ENCODE assay signal across 23 cellular contexts in the genomic region with DNA sequence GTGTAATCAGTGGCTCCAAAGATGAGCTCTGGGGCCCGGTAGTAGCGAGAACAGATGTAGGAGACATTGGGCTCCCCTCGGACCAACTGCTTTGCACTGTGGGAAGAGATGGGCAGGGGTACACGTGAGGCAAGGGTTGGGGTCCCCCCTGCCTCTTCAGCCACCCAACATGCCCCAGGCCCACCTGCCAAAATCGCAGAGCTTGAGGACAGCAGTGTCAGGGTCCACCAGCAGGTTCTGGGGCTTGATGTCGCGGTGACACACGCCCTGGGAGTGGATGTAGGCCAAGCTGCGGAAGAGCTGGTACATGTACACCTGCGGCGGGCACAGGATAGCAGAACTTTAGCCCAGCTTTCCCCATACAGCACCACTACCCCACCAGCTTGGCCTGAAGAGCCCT. TPM values are rescaled to one million over a fixed set of nuclear protein-coding genes. Genes with fewer than 3 reads are reported as not detected.
DNase-seq lines count a peak whose midpoint lies in the region; ATAC-seq, FAIRE-seq and TF ChIP-seq lines count a peak whose summit lies in the region.
"Had no signal": no experiment of that assay in that cellular context is flagged by ENCODE, and none has a peak within 500 bp of the region (broad histone marks: within the 10 kb centered on the region; RNA-seq: fewer than 3 reads in every experiment).

No MANE protein-coding gene starts in this region.

- no peak for TF ChIP-seq RAD21 in K562 (CRISPR knock-in tag; conservative IDR thresholded peaks at IDR 0.05 in 1 of 2, IDR thresholded peaks at IDR 0.05 in 1 of 2)

- no TSS peak for BruUV-seq in K562 (replicated peaks; lab: Mats Ljungman, UMichigan)

- no peak overlapping the region for H3K4me3 Mint-ChIP-seq in activated CD4-positive, alpha-beta T cell treated with anti-CD3 and anti-CD28 coated beads, Interleukin-2, amount 10 ng/mL, durations not matched to agents 7 days and 5 days
- H3K4me3 Mint-ChIP-seq in activated CD4-positive, alpha-beta T cell treated with anti-CD3 and anti-CD28 coated beads for 36 hours: no peak overlapping the region
- H3K4me3 Mint-ChIP-seq: CD4-positive, CD25-positive, alpha-beta regulatory T cell; IgD-negative memory B cell had no signal

- peaks cover 21% of the 10 kb centered on the region for H4K20me1 ChIP-seq in K562 (replicated peaks; ENCODE audit: control insufficient read depth, insufficient read depth, low read length)

- in situ Hi-C loops in K562 (cut with MboI): no loop called here

- H3K27ac Mint-ChIP-seq in activated CD4-positive, alpha-beta T cell treated with anti-CD3 and anti-CD28 coated beads, Interleukin-2, amount 10 ng/mL, durations not matched to agents 7 days and 5 days: peak overlapping the region; percentile 46
- H3K27ac Mint-ChIP-seq in activated CD4-positive, alpha-beta T cell treated with anti-CD3 and anti-CD28 coated beads for 36 hours: no peak overlapping the region
- H3K27ac Mint-ChIP-seq: IgD-negative memory B cell had no signal

- H3K4me1 ChIP-seq in K562 (replicated peaks in 1 of 2; ENCODE audit: control insufficient read depth in 2 of 2, insufficient read depth in 2 of 2, low read length in 2 of 2): peaks cover 9 to 13% of the 10 kb centered on the region in 2 experiments; a peak in 4 of 5 replicates
- peaks cover 0 to 5% of the 10 kb centered on the region in 2 donors for H3K4me1 ChIP-seq in small intestine (ENCODE audit: control insufficient read depth in 2 of 2, insufficient read depth in 1 of 2, low read depth in 1 of 2, low read length in 1 of 2)
- H3K4me1 ChIP-seq: SJSA1 had no signal

- 91% methylated on average over 10 of the region's 11 CpGs for WGBS in K562 (ENCODE audit: insufficient coverage, low coverage, missing lambda C conversion rate)
- 84 to 93% (median 85%) methylated on average over 11 of the region's 11 CpGs for WGBS in small intestine, 3 donors

- H3K9me3 ChIP-seq in K562 (replicated peaks; ENCODE audit: control insufficient read depth, insufficient read depth, low read depth, low read length): no peaks in the 10 kb centered on the region
- no peaks in the 10 kb centered on the region for H3K9me3 ChIP-seq in small intestine (ENCODE audit: control insufficient read depth, low read depth)
- H3K9me3 ChIP-seq: BLaER1, SJSA1 had no signal

- no peak overlapping the region for H2AFZ ChIP-seq in K562 (ENCODE audit: low read depth, low read length)

- no peak overlapping the region for H3K4me2 ChIP-seq in K562 (ENCODE audit: insufficient read depth, low read length)
- H3K4me2 ChIP-seq: BLaER1 had no signal

- POLR2A ChIA-PET in activated CD4-positive, alpha-beta T cell treated with anti-CD3 and anti-CD28 coated beads, Interleukin-2, amount 10 ng/mL, durations not matched to agents 7 days and 5 days (lab: Charles Lee): interaction anchor here (0.6 kb wide), 1 partner anchor 162 kb away, joined by 3 read pairs; no protein-coding TSS in a partner anchor
- POLR2A ChIA-PET in activated CD4-positive, alpha-beta T cell treated with anti-CD3 and anti-CD28 coated beads for 36 hours (lab: Charles Lee): no interaction called here
- POLR2A ChIA-PET in K562 (lab: Yijun Ruan, JAX): interaction anchor here (0.6 to 11.7 kb wide), 7 partner anchors 7 to 101 kb away, joined by 3 to 116 read pairs (median 5); partner anchors contain the start of genes GSK3A and ZNF526

- no peak for TF ChIP-seq EP300 in K562 (IDR thresholded peaks at IDR 0.05; ENCODE audit: low read length)

- no peak for ATAC-seq in activated CD4-positive, alpha-beta T cell treated with anti-CD3 and anti-CD28 coated beads for 36 hours
- ATAC-seq in K562: no peak
- ATAC-seq: PC-3 had no signal

- H3K4me3 ChIP-seq in K562 (no peak overlapping the region), small intestine (ENCODE audit: low read depth in 1 of 2, low read length in 2 of 2) (peak overlapping the region in 1 of 2 donors; percentile 6)
- H3K4me3 ChIP-seq: BLaER1, SJSA1 had no signal

- peaks cover 3% of the 10 kb centered on the region for H3K9me1 ChIP-seq in K562 (ENCODE audit: control insufficient read depth, insufficient read depth, low read length)

- H3K27me3 ChIP-seq in K562 (ENCODE audit: control insufficient read depth in 2 of 2, insufficient read depth in 2 of 2, low read length in 2 of 2) (no peaks in the 10 kb centered on the region), small intestine (ENCODE audit: control insufficient read depth in 2 of 2, insufficient read depth in 2 of 2, low read length in 2 of 2) (no peaks in the 10 kb centered on the region)
- H3K27me3 ChIP-seq: BLaER1, SJSA1 had no signal

- CTCF ChIA-PET in activated CD4-positive, alpha-beta T cell treated with anti-CD3 and anti-CD28 coated beads, Interleukin-2, amount 10 ng/mL, durations not matched to agents 7 days and 5 days (lab: Charles Lee): interaction anchor here (1.1 to 3.1 kb wide), 5 partner anchors 8 to 45 kb away, joined by 3 to 11 read pairs (median 6); partner anchors contain the start of gene GSK3A
- CTCF ChIA-PET in activated CD4-positive, alpha-beta T cell treated with anti-CD3 and anti-CD28 coated beads for 36 hours (lab: Charles Lee): interaction anchor here (0.6 to 2.9 kb wide), 3 partner anchors 8 to 126 kb away, joined by 3 to 8 read pairs (median 3); partner anchors contain the start of gene GSK3A
- CTCF ChIA-PET in K562 (lab: Yijun Ruan, JAX; ENCODE audit: low intra/inter-chr PET ratio): no interaction called here

- H3K27ac ChIP-seq in K562 (ENCODE audit: extremely low read depth, low read depth, low read length) (no peak overlapping the region), small intestine (ENCODE audit: low read depth in 1 of 2, low read length in 1 of 2) (peak overlapping the region; percentile 81 to 90)
- H3K27ac ChIP-seq: 22Rv1, BLaER1, SJSA1 had no signal

- H3K36me3 Mint-ChIP-seq in activated CD4-positive, alpha-beta T cell treated with anti-CD3 and anti-CD28 coated beads, Interleukin-2, amount 10 ng/mL, durations not matched to agents 7 days and 5 days (ENCODE audit: low read depth): peaks cover 65% of the 10 kb centered on the region
- H3K36me3 Mint-ChIP-seq in activated CD4-positive, alpha-beta T cell treated with anti-CD3 and anti-CD28 coated beads for 36 hours (ENCODE audit: low read depth): peaks cover 54% of the 10 kb centered on the region
- H3K36me3 Mint-ChIP-seq: IgD-negative memory B cell had no signal

- H3K36me3 ChIP-seq in K562 (ENCODE audit: control insufficient read depth, insufficient read depth, low read length) (peaks cover 89% of the 10 kb centered on the region), small intestine (ENCODE audit: control insufficient read depth in 2 of 2, insufficient read depth in 2 of 2, low read length in 2 of 2) (peaks cover 21 to 30% of the 10 kb centered on the region in 2 donors)

- H3K4me1 Mint-ChIP-seq in activated CD4-positive, alpha-beta T cell treated with anti-CD3 and anti-CD28 coated beads, Interleukin-2, amount 10 ng/mL, durations not matched to agents 7 days and 5 days: peaks cover 23% of the 10 kb centered on the region
- H3K4me1 Mint-ChIP-seq in activated CD4-positive, alpha-beta T cell treated with anti-CD3 and anti-CD28 coated beads for 36 hours: peaks cover 11% of the 10 kb centered on the region

- TF ChIP-seq CTCF in K562 (IDR thresholded peaks at IDR 0.05 in 2 of 3, conservative IDR thresholded peaks at IDR 0.05 in 1 of 3; ENCODE audit: insufficient read depth in 2 of 3, low read depth in 1 of 3, low read length in 3 of 3): no peak

- H3K79me2 ChIP-seq in K562 (ENCODE audit: control insufficient read depth, insufficient read depth, low read length): peaks cover 21% of the 10 kb centered on the region

- H3K9ac ChIP-seq in K562 (ENCODE audit: insufficient read depth in 1 of 2, low read depth in 2 of 2, low read length in 2 of 2): peak overlapping the region in 1 of 2 experiments; percentile 39; a peak in 1 of 4 replicates
- H3K9ac ChIP-seq: BLaER1 had no signal

- intact Hi-C loops in activated CD4-positive, alpha-beta T cell treated with anti-CD3 and anti-CD28 coated beads for 36 hours (cut with DNase I, micrococcal nuclease): no loop called here
- intact Hi-C loops in K562 (cut with micrococcal nuclease): no loop called here

- FAIRE-seq in K562 (lab: Jason Lieb, UNC) (no peak), small intestine (lab: Jason Lieb, UNC) (no peak)
- FAIRE-seq: D721Med had no signal

- H3K9me3 Mint-ChIP-seq in activated CD4-positive, alpha-beta T cell treated with anti-CD3 and anti-CD28 coated beads, Interleukin-2, amount 10 ng/mL, durations not matched to agents 7 days and 5 days: no peaks in the 10 kb centered on the region
- no peaks in the 10 kb centered on the region for H3K9me3 Mint-ChIP-seq in activated CD4-positive, alpha-beta T cell treated with anti-CD3 and anti-CD28 coated beads for 36 hours (ENCODE audit: low read depth)
- H3K9me3 Mint-ChIP-seq: CD4-positive, CD25-positive, alpha-beta regulatory T cell; IgD-negative memory B cell had no signal

- H3K27me3 Mint-ChIP-seq in activated CD4-positive, alpha-beta T cell treated with anti-CD3 and anti-CD28 coated beads, Interleukin-2, amount 10 ng/mL, durations not matched to agents 7 days and 5 days: no peaks in the 10 kb centered on the region
- H3K27me3 Mint-ChIP-seq in activated CD4-positive, alpha-beta T cell treated with anti-CD3 and anti-CD28 coated beads for 36 hours: no peaks in the 10 kb centered on the region
- H3K27me3 Mint-ChIP-seq: CD4-positive, CD25-positive, alpha-beta regulatory T cell; IgD-negative memory B cell had no signal

- no peak for TF ChIP-seq POLR2A in K562 (conservative IDR thresholded peaks at IDR 0.05)

- DNase-seq in activated CD4-positive, alpha-beta T cell treated with anti-CD3 and anti-CD28 coated beads, Interleukin-2, amount 10 ng/mL, durations not matched to agents 7 days and 5 days: no peak
- DNase-seq in activated CD4-positive, alpha-beta T cell treated with anti-CD3 and anti-CD28 coated beads for 36 hours: no peak
- no peak for DNase-seq in K562 (ENCODE audit: extremely low read depth in 1 of 4, low spot score in 3 of 4)
- DNase-seq in small intestine: no peak
- DNase-seq in AG20443 (ENCODE audit: low spot score): no peak
- no peak for DNase-seq in activated effector memory CD4-positive, alpha-beta T cell treated with anti-CD3 and anti-CD28 coated beads, Interleukin-2, amount 50 U/mL, for 16 hours
- DNase-seq: ACHN; CD4-positive, CD25-positive, alpha-beta regulatory T cell; NCI-H1048; NCI-H1417; NCI-H1694; NCI-H2029 treated with DMSO at 0.1 percent for 48 hours; NCI-H446 treated with DMSO at 0.1 percent for 48 hours; NCI-H526; NCI-H82; NK-92 treated with Interleukin-12 subunit alpha and Interleukin-12 subunit beta, amount 100 ng/mL, for 24 hours; PC-3; Right ventricle myocardium superior had no signal

RNA-seq across cellular contexts. Expression of gene GSK3A, which starts 8.0 kb away (rescaled TPM):
- 10 to 100 TPM; 42.7 to 53.4 TPM for total RNA-seq in activated CD4-positive, alpha-beta T cell treated with anti-CD3 and anti-CD28 coated beads, Interleukin-2, amount 10 ng/mL, durations not matched to agents 7 days and 5 days
- total RNA-seq in activated CD4-positive, alpha-beta T cell treated with anti-CD3 and anti-CD28 coated beads for 36 hours: 10 to 100 TPM; 32.6 to 43.5 TPM
- total RNA-seq in K562 (2011; cell fraction: chromatin; rRNA removed; ENCODE audit: low replicate concordance): 22.4 and 48.7 TPM in 2 replicates
- total RNA-seq in K562 (2011; cell fraction: nucleolus; rRNA removed): 25.8 and 28.0 TPM in 2 replicates
- total RNA-seq in K562 (2011; cell fraction: nucleoplasm; rRNA removed): 24.6 and 32.8 TPM in 2 replicates
- total RNA-seq in K562 (2014; rRNA removed): 22.7 and 25.2 TPM in 2 replicates
- 16.6 and 21.4 TPM in 2 replicates for total RNA-seq in K562 (2014; rRNA removed; fragmentation: Illumina TruSeq; extraction: Trizol)
- total RNA-seq in K562 (2015; rRNA removed; fragmentation: Illumina TruSeq; extraction: Trizol): 31.4 and 33.3 TPM in 2 replicates
- total RNA-seq in K562 (2021): 54.9 and 56.0 TPM in 2 replicates
- 49.3 and 61.9 TPM in 2 replicates for polyA plus RNA-seq in K562 (2011; rRNA removed)
- 72.0 and 94.0 TPM in 2 replicates for polyA plus RNA-seq in K562 (2011; cell fraction: cytosol; rRNA removed)
- 46.6 and 64.9 TPM in 2 replicates for polyA plus RNA-seq in K562 (2011; cell fraction: nucleus; rRNA removed)
- 48.3 and 56.6 TPM in 2 replicates for polyA plus RNA-seq in K562 (2012)
- polyA plus RNA-seq in K562 (2014; fragmentation: Illumina TruSeq; extraction: Trizol): 90.0 and 90.7 TPM in 2 replicates
- under 1 TPM; 0.62 to 0.89 TPM for polyA plus RNA-seq in K562 (2014; fragmentation: Nextera tagmentation; extraction: Ambion mirVana)
- polyA plus RNA-seq in K562 (2014; rRNA removed): 54.2 and 55.4 TPM in 2 replicates
- 18.3 and 32.8 TPM in 2 replicates for polyA minus RNA-seq in K562 (2011; rRNA and poly(A)+ RNA removed)
- polyA minus RNA-seq in K562 (2011; cell fraction: cytosol; rRNA and poly(A)+ RNA removed): 31.4 and 33.4 TPM in 2 replicates
- polyA minus RNA-seq in K562 (2011; cell fraction: nucleus; rRNA and poly(A)+ RNA removed): 7.9 and 9.6 TPM in 2 replicates
- 10 to 100 TPM; 48.5 to 70.9 (median 70.3) TPM for polyA plus RNA-seq in small intestine

RNA-seq across cellular contexts. Expression of gene ZNF526, which starts 14.3 kb away (rescaled TPM):
- total RNA-seq in activated CD4-positive, alpha-beta T cell treated with anti-CD3 and anti-CD28 coated beads, Interleukin-2, amount 10 ng/mL, durations not matched to agents 7 days and 5 days: 10 to 100 TPM; 18.0 to 18.5 TPM
- total RNA-seq in activated CD4-positive, alpha-beta T cell treated with anti-CD3 and anti-CD28 coated beads for 36 hours: 10 to 100 TPM; 11.9 to 15.2 TPM
- 21.1 and 52.8 TPM in 2 replicates for total RNA-seq in K562 (2011; cell fraction: chromatin; rRNA removed; ENCODE audit: low replicate concordance)
- total RNA-seq in K562 (2011; cell fraction: nucleolus; rRNA removed): 30.7 and 40.2 TPM in 2 replicates
- total RNA-seq in K562 (2011; cell fraction: nucleoplasm; rRNA removed): 23.1 and 30.6 TPM in 2 replicates
- total RNA-seq in K562 (2014; rRNA removed) (8.3 and 11.5 TPM in 2 replicates), K562 (2014; rRNA removed; fragmentation: Illumina TruSeq; extraction: Trizol) (5.3 and 6.1 TPM in 2 replicates), K562 (2015; rRNA removed; fragmentation: Illumina TruSeq; extraction: Trizol) (7.6 and 8.2 TPM in 2 replicates), K562 (2021) (17.9 and 19.9 TPM in 2 replicates)
- polyA plus RNA-seq in K562 (2011; rRNA removed) (4.2 and 8.3 TPM in 2 replicates), K562 (2014; fragmentation: Illumina TruSeq; extraction: Trizol) (6.5 and 8.6 TPM in 2 replicates), K562 (2014; fragmentation: Nextera tagmentation; extraction: Ambion mirVana) (1 to 10 TPM; 1.3 to 2.2 TPM), K562 (2014; rRNA removed) (6.2 and 7.4 TPM in 2 replicates), small intestine (1 to 10 TPM; 3.2 to 4.8 (median 4.0) TPM)
- 5.2 and 8.1 TPM in 2 replicates for polyA plus RNA-seq in K562 (2011; cell fraction: cytosol; rRNA removed)
- 7.2 and 8.4 TPM in 2 replicates for polyA plus RNA-seq in K562 (2011; cell fraction: nucleus; rRNA removed)
- polyA plus RNA-seq in K562 (2012): 8.0 and 13.2 TPM in 2 replicates
- polyA minus RNA-seq in K562 (2011; rRNA and poly(A)+ RNA removed): 10.0 and 13.2 TPM in 2 replicates
- polyA minus RNA-seq in K562 (2011; cell fraction: cytosol; rRNA and poly(A)+ RNA removed): 6.9 TPM in 2 replicates
- polyA minus RNA-seq in K562 (2011; cell fraction: nucleus; rRNA and poly(A)+ RNA removed): 9.0 and 12.9 TPM in 2 replicates

RNA-seq across cellular contexts. Expression of gene DEDD2, which starts 16.9 kb away (rescaled TPM):
- total RNA-seq in activated CD4-positive, alpha-beta T cell treated with anti-CD3 and anti-CD28 coated beads, Interleukin-2, amount 10 ng/mL, durations not matched to agents 7 days and 5 days: 10 to 100 TPM; 37.2 to 42.4 TPM
- total RNA-seq in activated CD4-positive, alpha-beta T cell treated with anti-CD3 and anti-CD28 coated beads for 36 hours: 10 to 100 TPM; 25.9 to 27.3 TPM
- 11.8 and 32.9 TPM in 2 replicates for total RNA-seq in K562 (2011; cell fraction: chromatin; rRNA removed; ENCODE audit: low replicate concordance)
- total RNA-seq in K562 (2011; cell fraction: nucleolus; rRNA removed): 28.2 and 29.9 TPM in 2 replicates
- 20.2 and 21.2 TPM in 2 replicates for total RNA-seq in K562 (2011; cell fraction: nucleoplasm; rRNA removed)
- total RNA-seq in K562 (2014; rRNA removed) (37.5 and 53.6 TPM in 2 replicates), K562 (2014; rRNA removed; fragmentation: Illumina TruSeq; extraction: Trizol) (12.5 and 16.8 TPM in 2 replicates), K562 (2015; rRNA removed; fragmentation: Illumina TruSeq; extraction: Trizol) (24.1 and 24.5 TPM in 2 replicates), K562 (2021) (35.9 and 37.3 TPM in 2 replicates)
- polyA plus RNA-seq in K562 (2011; rRNA removed) (29.2 and 36.2 TPM in 2 replicates), K562 (2014; fragmentation: Illumina TruSeq; extraction: Trizol) (31.3 and 34.0 TPM in 2 replicates), K562 (2014; fragmentation: Nextera tagmentation; extraction: Ambion mirVana) (1 to 10 TPM; 4.3 to 4.7 TPM), K562 (2014; rRNA removed) (43.0 and 47.8 TPM in 2 replicates), small intestine (10 to 100 TPM; 22.8 to 41.3 (median 38.5) TPM)
- polyA plus RNA-seq in K562 (2011; cell fraction: cytosol; rRNA removed): 52.8 and 104 TPM in 2 replicates
- 35.0 and 53.5 TPM in 2 replicates for polyA plus RNA-seq in K562 (2011; cell fraction: nucleus; rRNA removed)
- polyA plus RNA-seq in K562 (2012): 28.1 and 29.6 TPM in 2 replicates
- polyA minus RNA-seq in K562 (2011; rRNA and poly(A)+ RNA removed): 9.9 and 15.1 TPM in 2 replicates
- 15.5 and 17.2 TPM in 2 replicates for polyA minus RNA-seq in K562 (2011; cell fraction: cytosol; rRNA and poly(A)+ RNA removed)
- 8.8 and 9.7 TPM in 2 replicates for polyA minus RNA-seq in K562 (2011; cell fraction: nucleus; rRNA and poly(A)+ RNA removed)

RNA-seq across cellular contexts. Expression of gene ERF, which starts 20.6 kb away (rescaled TPM):
- 10 to 100 TPM; 56.5 to 57.9 TPM for total RNA-seq in activated CD4-positive, alpha-beta T cell treated with anti-CD3 and anti-CD28 coated beads, Interleukin-2, amount 10 ng/mL, durations not matched to agents 7 days and 5 days
- 10 to 100 TPM; 65.5 to 66.4 TPM for total RNA-seq in activated CD4-positive, alpha-beta T cell treated with anti-CD3 and anti-CD28 coated beads for 36 hours
- total RNA-seq in K562 (2011; cell fraction: chromatin; rRNA removed; ENCODE audit: low replicate concordance): 105 and 266 TPM in 2 replicates
- total RNA-seq in K562 (2011; cell fraction: nucleolus; rRNA removed): 150 and 152 TPM in 2 replicates
- total RNA-seq in K562 (2011; cell fraction: nucleoplasm; rRNA removed): 89.4 and 93.6 TPM in 2 replicates
- 27.1 and 29.8 TPM in 2 replicates for total RNA-seq in K562 (2014; rRNA removed)
- 19.0 and 20.0 TPM in 2 replicates for total RNA-seq in K562 (2014; rRNA removed; fragmentation: Illumina TruSeq; extraction: Trizol)
- total RNA-seq in K562 (2015; rRNA removed; fragmentation: Illumina TruSeq; extraction: Trizol): 26.5 and 30.0 TPM in 2 replicates
- total RNA-seq in K562 (2021): 72.7 and 75.4 TPM in 2 replicates
- polyA plus RNA-seq in K562 (2011; rRNA removed): 27.0 and 41.5 TPM in 2 replicates
- polyA plus RNA-seq in K562 (2011; cell fraction: cytosol; rRNA removed): 33.1 and 53.6 TPM in 2 replicates
- 142 and 197 TPM in 2 replicates for polyA plus RNA-seq in K562 (2011; cell fraction: nucleus; rRNA removed)
- 34.3 and 44.0 TPM in 2 replicates for polyA plus RNA-seq in K562 (2012)
- 28.9 and 45.7 TPM in 2 replicates for polyA plus RNA-seq in K562 (2014; fragmentation: Illumina TruSeq; extraction: Trizol)
- polyA plus RNA-seq in K562 (2014; fragmentation: Nextera tagmentation; extraction: Ambion mirVana): under 1 TPM; 0.03 to 0.13 TPM
- 54.9 and 62.2 TPM in 2 replicates for polyA plus RNA-seq in K562 (2014; rRNA removed)
- 16.2 and 21.5 TPM in 2 replicates for polyA minus RNA-seq in K562 (2011; rRNA and poly(A)+ RNA removed)
- 31.7 and 33.0 TPM in 2 replicates for polyA minus RNA-seq in K562 (2011; cell fraction: cytosol; rRNA and poly(A)+ RNA removed)
- polyA minus RNA-seq in K562 (2011; cell fraction: nucleus; rRNA and poly(A)+ RNA removed): 30.3 and 43.7 TPM in 2 replicates
- 10 to 100 TPM; 28.6 to 51.6 (median 31.8) TPM for polyA plus RNA-seq in small intestine

RNA-seq across cellular contexts. Expression of gene CIC, which starts 34.7 kb away (rescaled TPM):
- total RNA-seq in activated CD4-positive, alpha-beta T cell treated with anti-CD3 and anti-CD28 coated beads, Interleukin-2, amount 10 ng/mL, durations not matched to agents 7 days and 5 days: 10 to 100 TPM; 69.3 to 81.0 TPM
- 10 to 100 TPM; 62.8 to 66.3 TPM for total RNA-seq in activated CD4-positive, alpha-beta T cell treated with anti-CD3 and anti-CD28 coated beads for 36 hours
- total RNA-seq in K562 (2011; cell fraction: chromatin; rRNA removed; ENCODE audit: low replicate concordance): 24.1 and 86.8 TPM in 2 replicates
- total RNA-seq in K562 (2011; cell fraction: nucleolus; rRNA removed): 64.6 and 65.9 TPM in 2 replicates
- 39.3 and 41.3 TPM in 2 replicates for total RNA-seq in K562 (2011; cell fraction: nucleoplasm; rRNA removed)
- 13.6 and 13.7 TPM in 2 replicates for total RNA-seq in K562 (2014; rRNA removed)
- total RNA-seq in K562 (2014; rRNA removed; fragmentation: Illumina TruSeq; extraction: Trizol): 1.5 and 2.2 TPM in 2 replicates
- 8.6 and 8.7 TPM in 2 replicates for total RNA-seq in K562 (2015; rRNA removed; fragmentation: Illumina TruSeq; extraction: Trizol)
- 37.6 and 44.7 TPM in 2 replicates for total RNA-seq in K562 (2021)
- 3.0 and 5.8 TPM in 2 replicates for polyA plus RNA-seq in K562 (2011; rRNA removed)
- polyA plus RNA-seq in K562 (2011; cell fraction: cytosol; rRNA removed): 4.3 and 10.0 TPM in 2 replicates
- 37.3 and 64.7 TPM in 2 replicates for polyA plus RNA-seq in K562 (2011; cell fraction: nucleus; rRNA removed)
- polyA plus RNA-seq in K562 (2012): 24.4 and 27.9 TPM in 2 replicates
- polyA plus RNA-seq in K562 (2014; fragmentation: Illumina TruSeq; extraction: Trizol): 12.0 and 21.5 TPM in 2 replicates
- under 1 TPM; 0.07 to 0.13 TPM for polyA plus RNA-seq in K562 (2014; fragmentation: Nextera tagmentation; extraction: Ambion mirVana)
- 18.9 and 19.9 TPM in 2 replicates for polyA plus RNA-seq in K562 (2014; rRNA removed)
- polyA minus RNA-seq in K562 (2011; rRNA and poly(A)+ RNA removed): 1.8 and 2.4 TPM in 2 replicates
- polyA minus RNA-seq in K562 (2011; cell fraction: cytosol; rRNA and poly(A)+ RNA removed): 12.8 and 21.3 TPM in 2 replicates
- polyA minus RNA-seq in K562 (2011; cell fraction: nucleus; rRNA and poly(A)+ RNA removed): 14.4 and 16.6 TPM in 2 replicates
- polyA plus RNA-seq in small intestine: 10 to 100 TPM; 14.1 to 29.8 (median 18.1) TPM
